In the genomic region with DNA sequence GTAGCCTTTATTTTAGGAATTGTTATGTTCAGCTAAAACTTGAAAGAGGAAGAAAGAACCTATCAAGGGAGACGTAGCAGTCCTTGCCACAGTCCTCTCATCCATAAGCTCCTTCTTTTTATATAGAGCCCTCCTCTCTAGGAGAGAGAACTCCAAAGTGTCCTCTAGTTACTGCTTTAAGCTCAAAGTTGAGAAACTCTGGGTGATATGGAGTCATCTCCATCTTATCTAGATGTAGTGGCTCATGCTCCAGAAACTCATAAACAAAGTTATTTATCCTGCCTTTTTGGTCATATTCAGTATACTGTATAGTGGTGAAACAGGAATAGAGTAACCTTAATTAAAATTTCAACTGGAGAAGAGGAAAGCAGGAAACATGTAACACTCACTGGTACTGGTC, we compare ENCODE assay signal across 25 cellular contexts.
"Had no signal": no experiment of that assay in that cellular context is flagged by ENCODE, and none has a peak within 500 bp of the region (broad histone marks: within the 10 kb centered on the region; RNA-seq: fewer than 3 reads in every experiment).

No MANE protein-coding gene starts in this region.

- H3K27ac Mint-ChIP-seq: activated CD4-positive, alpha-beta memory T cell treated with anti-CD3 and anti-CD28 coated beads, Interleukin-2, amount 10 ng/mL, durations not matched to agents 7 days and 5 days; activated CD4-positive, alpha-beta T cell treated with anti-CD3 and anti-CD28 coated beads, Interleukin-2, amount 10 ng/mL, durations not matched to agents 7 days and 5 days; activated naive CD4-positive, alpha-beta T cell treated with anti-CD3 and anti-CD28 coated beads, Interleukin-2, amount 50 U/mL, for 72 hours; effector memory CD8-positive, alpha-beta T cell; mesothelial cell of epicardium; T-helper 17 cell had no signal

- FAIRE-seq: astrocyte, keratinocyte, urothelium cell line had no signal

- H3K4me3 ChIP-seq: coronary artery, thoracic aorta had no signal

- DNase-seq: activated CD4-positive, alpha-beta memory T cell treated with anti-CD3 and anti-CD28 coated beads, Interleukin-2, amount 10 ng/mL, durations not matched to agents 7 days and 5 days; activated CD4-positive, alpha-beta T cell treated with anti-CD3 and anti-CD28 coated beads for 1 hour; activated CD4-positive, alpha-beta T cell treated with anti-CD3 and anti-CD28 coated beads, Interleukin-2, amount 10 ng/mL, durations not matched to agents 7 days and 5 days; activated CD8-positive, alpha-beta memory T cell treated with anti-CD3 and anti-CD28 coated beads, Interleukin-2, amount 50 U/mL, for 48 hours; activated naive CD4-positive, alpha-beta T cell; activated T-cell treated with anti-CD3 and anti-CD28 coated beads, Interleukin-2, amount 50 U/mL, for 4 hours; brain microvascular endothelial cell; effector memory CD8-positive, alpha-beta T cell; head of caudate nucleus; hippocampal formation; left colon; naive B cell; occipital lobe; right cardiac atrium; stimulated activated naive CD8-positive, alpha-beta T cell treated with anti-CD3 and anti-CD28 coated beads, Interleukin-15, Interleukin-2, amounts not matched to agents 100 U/mL and 50 U/mL, for 24 hours; T-helper 17 cell; T1000 had no signal

- H3K4me3 Mint-ChIP-seq: activated CD4-positive, alpha-beta memory T cell treated with anti-CD3 and anti-CD28 coated beads, Interleukin-2, amount 10 ng/mL, durations not matched to agents 7 days and 5 days; activated CD4-positive, alpha-beta T cell treated with anti-CD3 and anti-CD28 coated beads, Interleukin-2, amount 10 ng/mL, durations not matched to agents 7 days and 5 days; activated T-cell treated with anti-CD3 and anti-CD28 coated beads, Interleukin-2, amount 50 U/mL, for 4 hours; effector memory CD8-positive, alpha-beta T cell; mesothelial cell of epicardium; neural crest cell; T-helper 17 cell had no signal

- H3K27me3 ChIP-seq: brain microvascular endothelial cell had no signal

- ATAC-seq: activated T-cell treated with anti-CD3 and anti-CD28 coated beads, Interleukin-2, amount 50 U/mL, for 4 hours; effector memory CD8-positive, alpha-beta T cell; left colon; right cardiac atrium had no signal

- H3K36me3 ChIP-seq: brain microvascular endothelial cell, thoracic aorta had no signal

- H3K9me3 ChIP-seq: thoracic aorta had no signal

- H3K27me3 Mint-ChIP-seq: activated CD4-positive, alpha-beta memory T cell treated with anti-CD3 and anti-CD28 coated beads, Interleukin-2, amount 10 ng/mL, durations not matched to agents 7 days and 5 days; activated CD4-positive, alpha-beta T cell treated with anti-CD3 and anti-CD28 coated beads, Interleukin-2, amount 10 ng/mL, durations not matched to agents 7 days and 5 days; effector memory CD8-positive, alpha-beta T cell; naive B cell; T-helper 17 cell had no signal

- H3K27ac ChIP-seq: coronary artery, thoracic aorta had no signal
